In the genomic region with DNA sequence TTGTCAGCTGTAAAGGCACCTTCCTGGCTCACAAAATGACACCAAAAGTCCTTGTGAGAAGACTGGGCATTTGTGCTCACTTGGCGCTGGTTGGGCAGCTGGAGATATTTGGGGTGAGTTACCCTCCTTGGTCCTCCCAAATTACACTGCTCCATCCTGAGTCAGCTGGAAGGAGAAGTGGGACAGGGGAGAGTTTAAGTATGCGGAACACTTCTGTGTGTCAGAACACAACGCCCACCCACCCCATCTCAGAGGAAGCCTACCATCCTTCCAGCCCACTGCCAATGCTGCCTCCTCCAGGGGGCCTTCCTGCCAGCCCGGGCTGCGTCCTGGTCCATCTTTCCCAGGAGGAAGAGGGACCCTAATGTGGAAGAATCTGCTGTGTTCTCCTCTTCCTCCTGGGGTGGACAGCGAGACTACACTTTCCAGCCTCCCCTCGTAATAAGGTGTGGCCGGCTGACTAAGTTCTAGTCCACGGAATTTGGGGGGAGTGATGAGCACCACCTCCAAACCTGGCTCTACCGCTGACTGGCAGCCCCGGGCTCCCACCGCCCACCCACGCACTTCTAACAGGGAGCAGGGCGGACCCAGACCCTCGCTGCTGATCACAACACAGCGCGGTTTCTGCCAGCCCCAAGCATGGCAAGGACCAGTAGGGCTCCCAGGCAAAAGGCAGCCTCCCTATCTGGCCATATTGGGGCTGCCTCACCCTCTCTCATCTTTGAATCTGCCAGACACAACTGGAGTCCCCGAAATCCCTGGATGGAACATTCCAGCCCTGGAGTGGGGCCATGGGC, we compare ENCODE assay signal across 19 cellular contexts.
"Had no signal": no experiment of that assay in that cellular context is flagged by ENCODE, and none has a peak within 500 bp of the region (broad histone marks: within the 10 kb centered on the region; RNA-seq: fewer than 3 reads in every experiment).

No MANE protein-coding gene starts in this region.

- FAIRE-seq: kidney, TTC549 had no signal

- H3K9me3 ChIP-seq: breast epithelium, thyroid gland had no signal

- H3K27me3 ChIP-seq: breast epithelium, thyroid gland had no signal

- ATAC-seq: activated T-cell treated with anti-CD3 and anti-CD28 coated beads, Interleukin-2, amount 50 U/mL, for 4 hours; naive thymus-derived CD4-positive, alpha-beta T cell had no signal

- H3K36me3 ChIP-seq: breast epithelium, thyroid gland, WERI-Rb-1 had no signal

- DNase-seq: activated CD8-positive, alpha-beta memory T cell treated with anti-CD3 and anti-CD28 coated beads, Interleukin-2, amount 50 U/mL, for 4 hours; activated naive CD4-positive, alpha-beta T cell treated with anti-CD3 and anti-CD28 coated beads for 36 hours; activated naive CD8-positive, alpha-beta T cell treated with anti-CD3 and anti-CD28 coated beads, Interleukin-2, amount 10 ng/mL, durations not matched to agents 7 days and 5 days; activated T-cell treated with anti-CD3 and anti-CD28 coated beads, Interleukin-2, amount 50 U/mL, for 4 hours; amniotic stem cell; cortex of kidney; erythroblast; foreskin fibroblast; kidney; naive thymus-derived CD4-positive, alpha-beta T cell; retina; stimulated activated CD4-positive, alpha-beta T cell treated with anti-CD3 and anti-CD28 coated beads, Interleukin-4, amount 100 ng/mL, for 1 hour; stimulated activated naive CD4-positive, alpha-beta T cell treated with Interleukin-2 at 50 U/mL for 16 hours; T-helper 1 cell; thyroid gland; WERI-Rb-1 had no signal

- H3K4me3 ChIP-seq: breast epithelium, lung, thyroid gland had no signal

- H3K27ac ChIP-seq: breast epithelium, thyroid gland, WERI-Rb-1 had no signal
